Comparison of ENCODE assay signal across 33 cellular contexts in genomic region chr3:16362781-16363180, GRCh38.
DNase-seq lines count a peak whose midpoint lies in the region; ATAC-seq, FAIRE-seq and TF ChIP-seq lines count a peak whose summit lies in the region.
"Had no signal": no experiment of that assay in that cellular context is flagged by ENCODE, and none has a peak within 500 bp of the region (broad histone marks: within the 10 kb centered on the region; RNA-seq: fewer than 3 reads in every experiment).

No MANE protein-coding gene starts in this region.

- H3K27me3 ChIP-seq in CD4-positive, alpha-beta memory T cell (ENCODE audit: insufficient read depth, low read length): no peaks in the 10 kb centered on the region
- H3K27me3 ChIP-seq in HepG2 (ENCODE audit: control insufficient read depth in 1 of 2, insufficient read depth in 2 of 2, low read length in 2 of 2) (no peaks in the 10 kb centered on the region), smooth muscle cell (ENCODE audit: low read depth) (no peaks in the 10 kb centered on the region)
- H3K27me3 ChIP-seq: esophagus squamous epithelium, heart right ventricle, ovary, suprapubic skin, upper lobe of left lung had no signal

- no peak overlapping the region for H3K4me3 ChIP-seq in CD4-positive, alpha-beta memory T cell (ENCODE audit: low read length in 2 of 2)
- no peak overlapping the region for H3K4me3 ChIP-seq in HepG2 (replicated peaks in 1 of 3; ENCODE audit: insufficient read depth in 1 of 3, low read depth in 2 of 3, low read length in 3 of 3)
- H3K4me3 ChIP-seq in smooth muscle cell: no peak overlapping the region
- H3K4me3 ChIP-seq: esophagus squamous epithelium, heart right ventricle, ovary, suprapubic skin, upper lobe of left lung had no signal

- TF ChIP-seq POLR2A in HepG2 (IDR thresholded peaks at IDR 0.05; ENCODE audit: insufficient read depth in 1 of 2, low read depth in 2 of 2, low read length in 2 of 2): no peak

- ATAC-seq in activated naive CD4-positive, alpha-beta T cell treated with anti-CD3 and anti-CD28 coated beads, Interleukin-2, amount 50 U/mL, for 72 hours: no peak
- ATAC-seq in HepG2: no peak
- ATAC-seq: heart right ventricle, natural killer cell, Panc1 had no signal

- H3K27me3 Mint-ChIP-seq in activated naive CD4-positive, alpha-beta T cell treated with anti-CD3 and anti-CD28 coated beads, Interleukin-2, amount 10 ng/mL, durations not matched to agents 7 days and 5 days: no peaks in the 10 kb centered on the region
- no peaks in the 10 kb centered on the region for H3K27me3 Mint-ChIP-seq in CD4-positive, alpha-beta memory T cell
- H3K27me3 Mint-ChIP-seq: activated CD4-positive, alpha-beta memory T cell treated with anti-CD3 and anti-CD28 coated beads, Interleukin-2, amount 10 ng/mL, durations not matched to agents 7 days and 5 days; activated naive CD4-positive, alpha-beta T cell treated with anti-CD3 and anti-CD28 coated beads, Interleukin-2, amount 50 U/mL, for 24 hours; dendritic cell treated with granulocyte-macrophage colony-stimulating factor and Interleukin-4, amounts not matched to agents 40 ng/mL and 50 ng/mL, for 4 days had no signal

- no peak overlapping the region for H3K27ac ChIP-seq in CD4-positive, alpha-beta memory T cell (ENCODE audit: low read depth, low read length)
- H3K27ac ChIP-seq in HepG2 (ENCODE audit: extremely low read length, insufficient read depth, low read length) (no peak overlapping the region), smooth muscle cell (ENCODE audit: low read depth) (no peak overlapping the region)
- H3K27ac ChIP-seq: C4-2B, esophagus squamous epithelium, ovary, suprapubic skin, upper lobe of left lung had no signal

- no peak for TF ChIP-seq RAD21 in HepG2 (CRISPR knock-in tag; IDR thresholded peaks at IDR 0.05)

- in situ Hi-C loops in HepG2 (cut with HindIII; ENCODE audit: extremely low pct_ligation_motif_present, low pct_unique_long_range_greater_than_20kb): no loop called here
- in situ Hi-C loops in GM13977 (cut with MboI; ENCODE audit: low pct_unique_long_range_greater_than_20kb, low sequenced_read_pairs, unreplicated experiment): no loop called here

- WGBS in HepG2 (ENCODE audit: low lambda C conversion rate): 89% methylated on average over 4 of the region's 4 CpGs
- 59% methylated on average over 4 of the region's 4 CpGs for WGBS in smooth muscle cell (ENCODE audit: low lambda C conversion rate)

- peaks cover 12 to 56% of the 10 kb centered on the region in 2 donors for H3K36me3 Mint-ChIP-seq in activated naive CD4-positive, alpha-beta T cell treated with anti-CD3 and anti-CD28 coated beads, Interleukin-2, amount 50 U/mL, for 72 hours
- peaks cover 45% of the 10 kb centered on the region for H3K36me3 Mint-ChIP-seq in activated naive CD4-positive, alpha-beta T cell treated with anti-CD3 and anti-CD28 coated beads, Interleukin-2, amount 10 ng/mL, durations not matched to agents 7 days and 5 days
- peaks cover 40 to 66% of the 10 kb centered on the region in 2 donors for H3K36me3 Mint-ChIP-seq in CD4-positive, alpha-beta memory T cell

- no peak for TF ChIP-seq EP300 in HepG2 (IDR thresholded peaks at IDR 0.05; ENCODE audit: low read depth in 2 of 2, low read length in 2 of 2)
- TF ChIP-seq EP300 in HepG2 (CRISPR knock-in tag; IDR thresholded peaks at IDR 0.05; ENCODE audit: borderline replicate concordance): no peak

- H3K36me3 ChIP-seq in CD4-positive, alpha-beta memory T cell (ENCODE audit: insufficient read depth, low read length): peaks cover 5% of the 10 kb centered on the region
- no peaks in the 10 kb centered on the region for H3K36me3 ChIP-seq in HepG2 (replicated peaks in 1 of 2; ENCODE audit: control insufficient read depth in 1 of 2, insufficient read depth in 2 of 2, low read length in 2 of 2)
- H3K36me3 ChIP-seq in smooth muscle cell (ENCODE audit: low read depth): no peaks in the 10 kb centered on the region
- H3K36me3 ChIP-seq: ovary had no signal

- H3K4me3 Mint-ChIP-seq in activated naive CD4-positive, alpha-beta T cell treated with anti-CD3 and anti-CD28 coated beads, Interleukin-2, amount 10 ng/mL, durations not matched to agents 7 days and 5 days: no peak overlapping the region
- no peak overlapping the region for H3K4me3 Mint-ChIP-seq in CD4-positive, alpha-beta memory T cell
- H3K4me3 Mint-ChIP-seq: activated CD4-positive, alpha-beta memory T cell treated with anti-CD3 and anti-CD28 coated beads, Interleukin-2, amount 10 ng/mL, durations not matched to agents 7 days and 5 days; activated naive CD4-positive, alpha-beta T cell treated with anti-CD3 and anti-CD28 coated beads, Interleukin-2, amount 50 U/mL, for 24 hours; dendritic cell treated with granulocyte-macrophage colony-stimulating factor and Interleukin-4, amounts not matched to agents 40 ng/mL and 50 ng/mL, for 4 days; natural killer cell had no signal

- peak overlapping the region; percentile 2 to 65 for H3K27ac Mint-ChIP-seq in activated naive CD4-positive, alpha-beta T cell treated with anti-CD3 and anti-CD28 coated beads, Interleukin-2, amount 50 U/mL, for 72 hours
- H3K27ac Mint-ChIP-seq in activated naive CD4-positive, alpha-beta T cell treated with anti-CD3 and anti-CD28 coated beads, Interleukin-2, amount 10 ng/mL, durations not matched to agents 7 days and 5 days: no peak overlapping the region
- peak overlapping the region in 2 of 7 donors; percentile 8 to 76 for H3K27ac Mint-ChIP-seq in CD4-positive, alpha-beta memory T cell
- H3K27ac Mint-ChIP-seq: activated CD4-positive, alpha-beta memory T cell treated with anti-CD3 and anti-CD28 coated beads, Interleukin-2, amount 10 ng/mL, durations not matched to agents 7 days and 5 days; activated naive CD4-positive, alpha-beta T cell treated with anti-CD3 and anti-CD28 coated beads, Interleukin-2, amount 50 U/mL, for 24 hours; activated T-helper 2 cell treated with anti-CD3 and anti-CD28 coated beads, Interferon-gamma antibody, Interleukin-2, Interleukin-4, amounts not matched to agents 10 μg/mL and 5 μg/mL and 100 μg/mL, durations not matched to agents 14 hours and 24 hours and 36 hours; dendritic cell treated with granulocyte-macrophage colony-stimulating factor and Interleukin-4, amounts not matched to agents 40 ng/mL and 50 ng/mL, for 4 days; natural killer cell had no signal

- H3K79me2 ChIP-seq in HepG2 (ENCODE audit: insufficient read depth, low read length) (no peaks in the 10 kb centered on the region), smooth muscle cell (ENCODE audit: low read depth) (no peaks in the 10 kb centered on the region)

- no peaks in the 10 kb centered on the region for H3F3A ChIP-seq in smooth muscle cell (ENCODE audit: low read depth)

- H2AFZ ChIP-seq in HepG2 (ENCODE audit: low read length) (no peak overlapping the region), smooth muscle cell (ENCODE audit: low read depth) (no peak overlapping the region)

- no peaks in the 10 kb centered on the region for H3K9me3 Mint-ChIP-seq in activated naive CD4-positive, alpha-beta T cell treated with anti-CD3 and anti-CD28 coated beads, Interleukin-2, amount 50 U/mL, for 72 hours
- no peaks in the 10 kb centered on the region for H3K9me3 Mint-ChIP-seq in activated naive CD4-positive, alpha-beta T cell treated with anti-CD3 and anti-CD28 coated beads, Interleukin-2, amount 10 ng/mL, durations not matched to agents 7 days and 5 days
- H3K9me3 Mint-ChIP-seq in CD4-positive, alpha-beta memory T cell: no peaks in the 10 kb centered on the region
- H3K9me3 Mint-ChIP-seq: activated CD4-positive, alpha-beta memory T cell treated with anti-CD3 and anti-CD28 coated beads, Interleukin-2, amount 10 ng/mL, durations not matched to agents 7 days and 5 days; activated naive CD4-positive, alpha-beta T cell treated with anti-CD3 and anti-CD28 coated beads, Interleukin-2, amount 50 U/mL, for 24 hours; activated T-helper 2 cell treated with anti-CD3 and anti-CD28 coated beads, Interferon-gamma antibody, Interleukin-2, Interleukin-4, amounts not matched to agents 10 μg/mL and 5 μg/mL and 100 μg/mL, durations not matched to agents 14 hours and 24 hours and 36 hours; natural killer cell had no signal

- H3K4me1 Mint-ChIP-seq in activated naive CD4-positive, alpha-beta T cell treated with anti-CD3 and anti-CD28 coated beads, Interleukin-2, amount 10 ng/mL, durations not matched to agents 7 days and 5 days: peaks cover 12% of the 10 kb centered on the region
- H3K4me1 Mint-ChIP-seq in CD4-positive, alpha-beta memory T cell: peaks cover 12 to 18% (median 13%) of the 10 kb centered on the region in 4 donors

- TF ChIP-seq CTCF in HepG2 (CRISPR knock-in tag; IDR thresholded peaks at IDR 0.05) (no peak), smooth muscle cell (IDR thresholded peaks at IDR 0.05; ENCODE audit: borderline replicate concordance, insufficient read depth, poor library complexity, severe bottlenecking) (no peak), GM13977 (IDR thresholded peaks at IDR 0.05; ENCODE audit: extremely low read depth, insufficient read depth, missing control alignments) (no peak)

- H3K4me2 ChIP-seq in HepG2 (ENCODE audit: low read depth, low read length): no peak overlapping the region
- H3K4me2 ChIP-seq in smooth muscle cell: no peak overlapping the region

- no peaks in the 10 kb centered on the region for H3K4me1 ChIP-seq in CD4-positive, alpha-beta memory T cell (ENCODE audit: insufficient read depth, low read length)
- no peaks in the 10 kb centered on the region for H3K4me1 ChIP-seq in HepG2 (ENCODE audit: insufficient read depth, low read length)
- H3K4me1 ChIP-seq in smooth muscle cell (ENCODE audit: low read depth): no peaks in the 10 kb centered on the region
- H3K4me1 ChIP-seq: esophagus squamous epithelium, suprapubic skin had no signal

- POLR2A ChIA-PET in CD4-positive, alpha-beta memory T cell (lab: Charles Lee; ENCODE audit: partially characterized antibody): no interaction called here
- POLR2A ChIA-PET in HepG2 (lab: Yijun Ruan, JAX): no interaction called here

- DNase-seq in activated naive CD4-positive, alpha-beta T cell treated with anti-CD3 and anti-CD28 coated beads, Interleukin-2, amount 50 U/mL, for 72 hours (ENCODE audit: low spot score in 2 of 2): no peak
- DNase-seq in activated naive CD4-positive, alpha-beta T cell treated with anti-CD3 and anti-CD28 coated beads, Interleukin-2, amount 10 ng/mL, durations not matched to agents 7 days and 5 days: no peak
- DNase-seq in amniotic stem cell (lab: John Stamatoyannopoulos, UW): peak; percentile 9
- DNase-seq in kidney tubule cell (ENCODE audit: low spot score): peak; percentile 21
- DNase-seq in CD4-positive, alpha-beta memory T cell: no peak
- no peak for DNase-seq in HepG2 (ENCODE audit: low spot score)
- DNase-seq in smooth muscle cell (lab: John Stamatoyannopoulos, UW; ENCODE audit: unreplicated experiment): no peak
- no peak for DNase-seq in GM13977 (ENCODE audit: low spot score)
- DNase-seq: 8988T; activated CD4-positive, alpha-beta memory T cell treated with anti-CD3 and anti-CD28 coated beads, Interleukin-2, amount 10 ng/mL, durations not matched to agents 7 days and 5 days; activated CD8-positive, alpha-beta memory T cell treated with anti-CD3 and anti-CD28 coated beads, Interleukin-2, amount 50 U/mL, for 4 hours; anterior cingulate cortex; DMS79 treated with DMSO at 0.1 percent for 48 hours; esophagus squamous epithelium; heart right ventricle; midbrain; MV-4-11; natural killer cell; NCI-H1436; NCI-H2081; NCI-H345; ovary; SHP77 treated with DMSO at 0.1 percent for 48 hours; stimulated activated naive CD4-positive, alpha-beta T cell treated with Interleukin-2 at 50 U/mL for 16 hours; upper lobe of left lung had no signal

- intact Hi-C loops in CD4-positive, alpha-beta memory T cell (cut with micrococcal nuclease): no loop called here
- intact Hi-C loops in HepG2 (cut with micrococcal nuclease; ENCODE audit: unreplicated experiment): no loop called here

- BruUV-seq in HepG2 (replicated peaks; lab: Mats Ljungman, UMichigan): no TSS peak

- no peak overlapping the region for H3K9ac ChIP-seq in HepG2 (ENCODE audit: insufficient read depth, low read depth, low read length)
- no peak overlapping the region for H3K9ac ChIP-seq in smooth muscle cell (ENCODE audit: low read depth)

- H4K20me1 ChIP-seq in HepG2 (ENCODE audit: insufficient read depth, low read length) (no peaks in the 10 kb centered on the region), smooth muscle cell (ENCODE audit: low read depth) (no peaks in the 10 kb centered on the region)

- no peak for FAIRE-seq in HepG2 (lab: Jason Lieb, UNC)
- FAIRE-seq: GM18507, H54 had no signal

- H3K9me3 ChIP-seq in CD4-positive, alpha-beta memory T cell (ENCODE audit: control insufficient read depth in 1 of 2, low read length in 2 of 2): no peaks in the 10 kb centered on the region
- H3K9me3 ChIP-seq in HepG2 (ENCODE audit: low read length) (no peaks in the 10 kb centered on the region), smooth muscle cell (replicated peaks; ENCODE audit: low read depth) (no peaks in the 10 kb centered on the region)
- H3K9me3 ChIP-seq: esophagus squamous epithelium, ovary, suprapubic skin, upper lobe of left lung had no signal

- CTCF ChIA-PET in activated naive CD4-positive, alpha-beta T cell treated with anti-CD3 and anti-CD28 coated beads, Interleukin-2, amount 10 ng/mL, durations not matched to agents 7 days and 5 days (lab: Charles Lee): interaction anchor here (1.0 to 1.3 kb wide), 2 partner anchors 187 to 188 kb away, joined by 3 to 4 read pairs; no protein-coding TSS in a partner anchor
- CTCF ChIA-PET in CD4-positive, alpha-beta memory T cell (lab: Charles Lee; ENCODE audit: partially characterized antibody): interaction anchor here (1.1 kb wide), 1 partner anchor 72 kb away, joined by 3 read pairs; no protein-coding TSS in a partner anchor
- CTCF ChIA-PET in HepG2 (lab: Yijun Ruan, JAX; ENCODE audit: low intra/inter-chr PET ratio, low total read pairs): no interaction called here

Comparison
In these comparisons a context has a peak if more than half of its experiments do, and no peak if none do; other contexts are left out.
1. DNase-seq: peak in amniotic stem cell (single experiment) and kidney tubule cell (single experiment); none in activated naive CD4-positive, alpha-beta T cell treated with anti-CD3 and anti-CD28 coated beads, Interleukin-2, amount 50 U/mL, for 72 hours (0 of 2), activated naive CD4-positive, alpha-beta T cell treated with anti-CD3 and anti-CD28 coated beads, Interleukin-2, amount 10 ng/mL, durations not matched to agents 7 days and 5 days (single experiment), CD4-positive, alpha-beta memory T cell (0 of 5), HepG2 (single experiment), smooth muscle cell (single experiment) and GM13977 (single experiment).